36 cellular contexts compared by ENCODE assay signal in the genomic region with DNA sequence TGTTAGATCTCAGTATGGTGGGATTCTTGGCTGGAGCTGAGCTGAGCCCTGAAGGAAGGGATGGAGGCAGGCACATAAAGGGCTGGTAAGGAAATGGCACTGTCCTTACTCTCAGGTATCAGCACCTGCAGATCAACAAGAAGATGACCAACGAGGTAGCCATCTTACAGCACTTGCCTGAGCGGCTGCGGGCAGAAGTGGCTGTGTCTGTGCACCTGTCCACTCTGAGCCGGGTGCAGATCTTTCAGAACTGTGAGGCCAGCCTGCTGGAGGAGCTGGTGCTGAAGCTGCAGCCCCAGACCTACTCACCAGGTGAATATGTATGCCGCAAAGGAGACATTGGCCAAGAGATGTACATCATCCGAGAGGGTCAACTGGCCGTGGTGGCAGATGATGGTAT. TPM values are rescaled to one million over a fixed set of nuclear protein-coding genes. Genes with fewer than 3 reads are reported as not detected.
"Had no signal": no experiment of that assay in that cellular context is flagged by ENCODE, and none has a peak within 500 bp of the region (broad histone marks: within the 10 kb centered on the region; RNA-seq: fewer than 3 reads in every experiment).

No MANE protein-coding gene starts in this region.

- H3K36me3 ChIP-seq: MG63 had no signal

- H3K4me3 ChIP-seq: MG63 had no signal

- H3K27me3 ChIP-seq: MG63 had no signal

- DNase-seq: Karpas-422, MG63, MM.1S, NCI-H1048, NCI-H1092, NCI-H1092 treated with DMSO at 0.1 percent for 48 hours, NCI-H1105, NCI-H1105 treated with DMSO at 0.1 percent for 48 hours, NCI-H1417, NCI-H1417 treated with DMSO at 0.1 percent for 48 hours, NCI-H1436, NCI-H1436 treated with DMSO at 0.1 percent for 48 hours, NCI-H146, NCI-H1694, NCI-H1694 treated with DMSO at 0.1 percent for 48 hours, NCI-H187, NCI-H187 treated with DMSO at 0.1 percent for 48 hours, NCI-H1930, NCI-H2029, NCI-H2029 treated with DMSO at 0.1 percent for 48 hours, NCI-H2081, NCI-H2081 treated with DMSO at 0.1 percent for 48 hours, NCI-H2107, NCI-H2171, NCI-H2171 treated with DMSO at 0.1 percent for 48 hours, NCI-H2227 treated with DMSO at 0.1 percent for 48 hours, NCI-H345, NCI-H446, NCI-H446 treated with DMSO at 0.1 percent for 48 hours, NCI-H510A, NCI-H510A treated with DMSO at 0.1 percent for 48 hours, NCI-H524 had no signal

- H3K9me3 ChIP-seq: MG63 had no signal

RNA-seq across cellular contexts. Expression of gene CNGA4, which starts 2.4 kb away (rescaled TPM):
- total RNA-seq: LHCN-M2, M059J, MCF 10A, NCI-H460 had no signal

RNA-seq across cellular contexts. Expression of gene CCKBR, which starts 18.3 kb away (rescaled TPM):
- total RNA-seq: LHCN-M2, M059J, MCF 10A, NCI-H460 had no signal

RNA-seq across cellular contexts. Expression of gene C11orf42, which starts 36.0 kb away (rescaled TPM):
- total RNA-seq: LHCN-M2, M059J, MCF 10A, NCI-H460 had no signal

RNA-seq across cellular contexts. Expression of gene OR52W1, which starts 42.3 kb away (rescaled TPM):
- total RNA-seq: LHCN-M2, M059J, MCF 10A, NCI-H460 had no signal
